ENCODE assay signal across 18 cellular contexts in genomic region chr12:131430158-131430772, GRCh38.
A peak's percentile ranks its signal among the peaks of the same experiment; 100 is the strongest.
DNase-seq lines count a peak whose midpoint lies in the region; ATAC-seq, FAIRE-seq and TF ChIP-seq lines count a peak whose summit lies in the region.
"Had no signal": no experiment of that assay in that cellular context is flagged by ENCODE, and none has a peak within 500 bp of the region (broad histone marks: within the 10 kb centered on the region; RNA-seq: fewer than 3 reads in every experiment).

No MANE protein-coding gene starts in this region.

- POLR2A ChIA-PET in K562 (lab: Yijun Ruan, JAX), result no interaction called here

- H3K36me3 Mint-ChIP-seq in natural killer cell treated with Interleukin-12 subunit alpha and Interleukin-12 subunit beta and Interleukin-15 and Interleukin-18, amount 100 ng/mL, for 72 hours, result no peaks in the 10 kb centered on the region
- no peaks in the 10 kb centered on the region for H3K36me3 Mint-ChIP-seq in natural killer cell

- no peak for TF ChIP-seq POLR2A in K562 (conservative IDR thresholded peaks at IDR 0.05)

- H3F3A ChIP-seq in neural cell (ENCODE audit: insufficient read depth, low read length, poor library complexity, severe bottlenecking), result no peaks in the 10 kb centered on the region

- H4K20me1 ChIP-seq in K562 (replicated peaks; ENCODE audit: control insufficient read depth, insufficient read depth, low read length) (no peaks in the 10 kb centered on the region), neural cell (ENCODE audit: insufficient read depth) (no peaks in the 10 kb centered on the region)

- peak; percentile 84 for FAIRE-seq in K562 (lab: Jason Lieb, UNC)
- FAIRE-seq: D721Med, GM12891 had no signal

- H3K4me2 ChIP-seq in K562 (ENCODE audit: insufficient read depth, low read length) (no peak overlapping the region), neural cell (ENCODE audit: low read length) (no peak overlapping the region)

- H3K9me3 ChIP-seq in K562 (replicated peaks; ENCODE audit: control insufficient read depth, insufficient read depth, low read depth, low read length) (0 out of 2 replicates have a peak, but pooled peaks cover 2% of the 10 kb centered on the region), neural cell (ENCODE audit: low read length) (no peaks in the 10 kb centered on the region)
- H3K9me3 ChIP-seq: MG63, SJCRH30 had no signal

- no peak overlapping the region for H3K27ac Mint-ChIP-seq in natural killer cell treated with Interleukin-12 subunit alpha and Interleukin-12 subunit beta and Interleukin-15 and Interleukin-18, amount 100 ng/mL, for 72 hours
- H3K27ac Mint-ChIP-seq in natural killer cell, result no peak overlapping the region
- H3K27ac Mint-ChIP-seq: CD4-positive, alpha-beta T cell had no signal

- CTCF ChIA-PET in K562 (lab: Yijun Ruan, JAX; ENCODE audit: low intra/inter-chr PET ratio), result no interaction called here

- no peak overlapping the region for H3K4me3 ChIP-seq in K562
- H3K4me3 ChIP-seq in neural cell (ENCODE audit: low read length), result peak overlapping the region; percentile 24
- H3K4me3 ChIP-seq: MG63, SJCRH30 had no signal

- TF ChIP-seq EP300 in K562 (IDR thresholded peaks at IDR 0.05; ENCODE audit: low read length) (no peak), neural cell (conservative IDR thresholded peaks at IDR 0.05; ENCODE audit: poor library complexity, severe bottlenecking) (peak; percentile 87)

- H3K9me3 Mint-ChIP-seq in natural killer cell treated with Interleukin-12 subunit alpha and Interleukin-12 subunit beta and Interleukin-15 and Interleukin-18, amount 100 ng/mL, for 72 hours, result no peaks in the 10 kb centered on the region
- H3K9me3 Mint-ChIP-seq in natural killer cell, result no peaks in the 10 kb centered on the region

- H3K9me1 ChIP-seq in K562 (ENCODE audit: control insufficient read depth, insufficient read depth, low read length), result no peaks in the 10 kb centered on the region

- ATAC-seq in natural killer cell treated with Interleukin-12 subunit alpha and Interleukin-12 subunit beta and Interleukin-15 and Interleukin-18, amount 100 ng/mL, for 72 hours, result no peak
- ATAC-seq in natural killer cell, result no peak
- ATAC-seq in K562, result no peak
- no peak for ATAC-seq in GM18520 (IDR thresholded peaks at IDR 0.05; ENCODE audit: unreplicated experiment)
- no peak for ATAC-seq in GM21737 (IDR thresholded peaks at IDR 0.05; ENCODE audit: unreplicated experiment)
- no peak for ATAC-seq in GM21576 (IDR thresholded peaks at IDR 0.05; ENCODE audit: unreplicated experiment)

- no TSS peak for BruUV-seq in K562 (replicated peaks; lab: Mats Ljungman, UMichigan)

- no peak overlapping the region for H3K4me3 Mint-ChIP-seq in natural killer cell treated with Interleukin-12 subunit alpha and Interleukin-12 subunit beta and Interleukin-15 and Interleukin-18, amount 100 ng/mL, for 72 hours
- H3K4me3 Mint-ChIP-seq in natural killer cell, result no peak overlapping the region
- H3K4me3 Mint-ChIP-seq: CD4-positive, alpha-beta T cell had no signal

- H3K27ac ChIP-seq in K562 (ENCODE audit: extremely low read depth, low read depth, low read length) (no peak overlapping the region), neural cell (ENCODE audit: low read length) (peak overlapping the region; percentile 86)
- H3K27ac ChIP-seq: SJCRH30 had no signal

- H3K79me2 ChIP-seq in K562 (ENCODE audit: control insufficient read depth, insufficient read depth, low read length), result no peaks in the 10 kb centered on the region
- no peaks in the 10 kb centered on the region for H3K79me2 ChIP-seq in neural cell (replicated peaks; ENCODE audit: insufficient read depth, low read length)

- WGBS in K562 (ENCODE audit: insufficient coverage, low coverage, missing lambda C conversion rate), result 39% methylated on average over 6 of the region's 8 CpGs

- H3K9me2 ChIP-seq in neural cell (ENCODE audit: insufficient read depth, low read length), result no peaks in the 10 kb centered on the region

- H2AFZ ChIP-seq in K562 (ENCODE audit: low read depth, low read length) (no peak overlapping the region), neural cell (ENCODE audit: low read depth, low read length) (no peak overlapping the region)

- peak overlapping the region in 1 of 2 experiments; percentile 26; a peak in 1 of 4 replicates for H3K9ac ChIP-seq in K562 (ENCODE audit: insufficient read depth in 1 of 2, low read depth in 2 of 2, low read length in 2 of 2)
- H3K9ac ChIP-seq in neural cell (ENCODE audit: low read length), result peak overlapping the region; percentile 34

- no peak for TF ChIP-seq CTCF in natural killer cell (IDR thresholded peaks at IDR 0.05)
- no peak for TF ChIP-seq CTCF in K562 (IDR thresholded peaks at IDR 0.05 in 2 of 3, conservative IDR thresholded peaks at IDR 0.05 in 1 of 3; ENCODE audit: insufficient read depth in 2 of 3, low read depth in 1 of 3, low read length in 3 of 3)
- no peak for TF ChIP-seq CTCF in neural cell (IDR thresholded peaks at IDR 0.05; ENCODE audit: poor library complexity, severe bottlenecking)

- H3K4me1 Mint-ChIP-seq in natural killer cell treated with Interleukin-12 subunit alpha and Interleukin-12 subunit beta and Interleukin-15 and Interleukin-18, amount 100 ng/mL, for 72 hours (ENCODE audit: low read depth in 2 of 2), result no peaks in the 10 kb centered on the region
- no peaks in the 10 kb centered on the region for H3K4me1 Mint-ChIP-seq in natural killer cell

- no peak for TF ChIP-seq RAD21 in K562 (CRISPR knock-in tag; conservative IDR thresholded peaks at IDR 0.05 in 1 of 2, IDR thresholded peaks at IDR 0.05 in 1 of 2)
- TF ChIP-seq RAD21 in neural cell (conservative IDR thresholded peaks at IDR 0.05), result no peak

- DNase-seq in natural killer cell treated with Interleukin-12 subunit alpha and Interleukin-12 subunit beta and Interleukin-15 and Interleukin-18, amount 100 ng/mL, for 72 hours (ENCODE audit: low spot score), result peak; percentile 26
- DNase-seq in natural killer cell (no peak), K562 (ENCODE audit: extremely low read depth in 1 of 4, low spot score in 3 of 4) (no peak)
- DNase-seq: CD4-positive, alpha-beta T cell; GF-D8; Karpas-422; MG63; NCI-H1092 treated with DMSO at 0.1 percent for 48 hours; NCI-H2107; NCI-H446; RPMI8226; SJCRH30 had no signal

- intact Hi-C loops in natural killer cell (cut with micrococcal nuclease) (no loop called here), K562 (cut with micrococcal nuclease) (no loop called here)

- H3K27me3 ChIP-seq in K562 (ENCODE audit: control insufficient read depth in 2 of 2, insufficient read depth in 2 of 2, low read length in 2 of 2) (peaks cover 3 to 14% of the 10 kb centered on the region in 2 experiments; a peak in 3 of 5 replicates), neural cell (ENCODE audit: insufficient read depth, low read depth, low read length) (no peaks in the 10 kb centered on the region)
- H3K27me3 ChIP-seq: SJCRH30 had no signal

- H3K4me1 ChIP-seq in K562 (replicated peaks in 1 of 2; ENCODE audit: control insufficient read depth in 2 of 2, insufficient read depth in 2 of 2, low read length in 2 of 2), result peaks cover 4 to 12% of the 10 kb centered on the region in 2 experiments; a peak in 3 of 5 replicates
- H3K4me1 ChIP-seq: SJCRH30 had no signal

- H3K36me3 ChIP-seq in K562 (ENCODE audit: control insufficient read depth, insufficient read depth, low read length), result no peaks in the 10 kb centered on the region
- no peaks in the 10 kb centered on the region for H3K36me3 ChIP-seq in neural cell (ENCODE audit: insufficient read depth, low read length)
- H3K36me3 ChIP-seq: MG63, SJCRH30 had no signal

- in situ Hi-C loops in K562 (cut with MboI), result no loop called here

- peaks cover 12% of the 10 kb centered on the region in 2 donors for H3K27me3 Mint-ChIP-seq in natural killer cell treated with Interleukin-12 subunit alpha and Interleukin-12 subunit beta and Interleukin-15 and Interleukin-18, amount 100 ng/mL, for 72 hours
- H3K27me3 Mint-ChIP-seq in natural killer cell (ENCODE audit: low read depth in 2 of 2), result peaks cover 8 to 14% of the 10 kb centered on the region in 2 donors

TF ChIP-seq in K562, 482 proteins besides CTCF, POLR2A, EP300 and RAD21:
- peak; percentile 68 for TF ChIP-seq RFX1 (IDR thresholded peaks at IDR 0.05)
- TF ChIP-seq ZNF785 (CRISPR knock-in tag; IDR thresholded peaks at IDR 0.05), result no peak
- no peak for TF ChIP-seq ZNF655 (CRISPR knock-in tag; IDR thresholded peaks at IDR 0.05)
- no peak for TF ChIP-seq ZNF75A (CRISPR knock-in tag; IDR thresholded peaks at IDR 0.05)
- TF ChIP-seq SRF (CRISPR knock-in tag; IDR thresholded peaks at IDR 0.05), result no peak

TF ChIP-seq in neural cell, 6 proteins besides CTCF, POLR2A, EP300 and RAD21:
- TF ChIP-seq SMC3 (conservative IDR thresholded peaks at IDR 0.05; ENCODE audit: poor library complexity) (peak; percentile 31), POLR2AphosphoS5 (IDR thresholded peaks at IDR 0.05) (peak; percentile 19), REST (IDR thresholded peaks at IDR 0.05; ENCODE audit: borderline replicate concordance) (no peak), TAF1 (IDR thresholded peaks at IDR 0.05; ENCODE audit: low read depth) (no peak)
